Comparison of ENCODE assay signal across 13 cellular contexts in genomic region chr9:98455957-98456621, GRCh38.
A peak's percentile ranks its signal among the peaks of the same experiment; 100 is the strongest.
DNase-seq lines count a peak whose midpoint lies in the region; ATAC-seq, FAIRE-seq and TF ChIP-seq lines count a peak whose summit lies in the region.
"Had no signal": no experiment of that assay in that cellular context is flagged by ENCODE, and none has a peak within 500 bp of the region (broad histone marks: within the 10 kb centered on the region; RNA-seq: fewer than 3 reads in every experiment).

No MANE protein-coding gene starts in this region.

- H3K27ac Mint-ChIP-seq in MCF 10A (ENCODE audit: low read depth, unreplicated experiment) (no peak overlapping the region), Caco-2 (ENCODE audit: unreplicated experiment) (no peak overlapping the region)
- H3K27ac Mint-ChIP-seq: activated naive CD8-positive, alpha-beta T cell had no signal

- H3K9ac ChIP-seq in kidney (ENCODE audit: low read length in 2 of 2) = no peak overlapping the region

- POLR2A ChIA-PET in MCF 10A (lab: Yijun Ruan, JAX) (no interaction called here), Caco-2 (lab: Charles Lee) (no interaction called here)

- H3K9me3 Mint-ChIP-seq in MCF 10A (ENCODE audit: unreplicated experiment) = peaks cover 10% of the 10 kb centered on the region
- peaks cover 18% of the 10 kb centered on the region for H3K9me3 Mint-ChIP-seq in Caco-2 (ENCODE audit: unreplicated experiment)

- no peak overlapping the region for H3K27ac ChIP-seq in cardiac muscle cell
- H3K27ac ChIP-seq in kidney (ENCODE audit: low read depth in 2 of 2, low read length in 2 of 2) = no peak overlapping the region
- H3K27ac ChIP-seq: A549 had no signal

- H3K4me3 Mint-ChIP-seq in MCF 10A (ENCODE audit: unreplicated experiment) = no peak overlapping the region
- H3K4me3 Mint-ChIP-seq in Caco-2 (ENCODE audit: unreplicated experiment) = no peak overlapping the region
- H3K4me3 Mint-ChIP-seq: activated naive CD8-positive, alpha-beta T cell had no signal

- H3K36me3 ChIP-seq in cardiac muscle cell = no peaks in the 10 kb centered on the region
- H3K36me3 ChIP-seq in kidney (ENCODE audit: control insufficient read depth in 1 of 2, insufficient read depth in 2 of 2, low read length in 2 of 2) = no peaks in the 10 kb centered on the region
- H3K36me3 ChIP-seq in Caco-2 (ENCODE audit: control insufficient read depth, insufficient read depth, low read length) = no peaks in the 10 kb centered on the region

- H3K27me3 ChIP-seq in cardiac muscle cell = no peaks in the 10 kb centered on the region
- H3K27me3 ChIP-seq in Caco-2 (replicated peaks; ENCODE audit: control insufficient read depth, insufficient read depth, low read length) = no peaks in the 10 kb centered on the region

- intact Hi-C loops in left ventricle myocardium superior (cut with micrococcal nuclease) = no loop called here
- intact Hi-C loops in MCF 10A (cut with micrococcal nuclease) = no loop called here
- intact Hi-C loops in kidney (cut with DNase I) = no loop called here
- intact Hi-C loops in Caco-2 (cut with micrococcal nuclease; ENCODE audit: unreplicated experiment) = no loop called here

- H3K9me3 ChIP-seq in cardiac muscle cell (ENCODE audit: low read depth) (no peaks in the 10 kb centered on the region), kidney (ENCODE audit: control insufficient read depth in 1 of 2, low read length in 2 of 2) (peaks cover 2 to 5% of the 10 kb centered on the region in 2 donors), Caco-2 (peaks cover 9% of the 10 kb centered on the region)

- ATAC-seq in left ventricle myocardium superior = no peak
- no peak for ATAC-seq in activated CD4-positive, CD25-positive, alpha-beta regulatory T cell treated with anti-CD3 and anti-CD28 coated beads, Interleukin-2, amount 50 U/mL, for 24 hours
- ATAC-seq: A549 had no signal

- no peaks in the 10 kb centered on the region for H3K27me3 Mint-ChIP-seq in MCF 10A (ENCODE audit: insufficient read depth, unreplicated experiment)
- peaks cover 8% of the 10 kb centered on the region for H3K27me3 Mint-ChIP-seq in Caco-2 (ENCODE audit: insufficient read depth, unreplicated experiment)

- BruUV-seq in MCF 10A (replicated peaks; lab: Mats Ljungman, UMichigan) (no TSS peak), Caco-2 (replicated peaks; lab: Mats Ljungman, UMichigan) (no TSS peak)

- TF ChIP-seq CTCF in cardiac muscle cell (IDR thresholded peaks at IDR 0.05; ENCODE audit: low read depth, low read length) (no peak), MCF 10A (IDR thresholded peaks at IDR 0.05; ENCODE audit: unreplicated experiment) (no peak), kidney (IDR thresholded peaks at IDR 0.05; ENCODE audit: borderline replicate concordance, extremely low read depth, insufficient read depth) (no peak), Caco-2 (IDR thresholded peaks at IDR 0.05; ENCODE audit: insufficient read depth in 1 of 2, low read depth in 1 of 2, low read length in 1 of 2, severe bottlenecking in 1 of 2, unreplicated experiment in 1 of 2) (no peak)

- CTCF ChIA-PET in MCF 10A (lab: Yijun Ruan, JAX) = no interaction called here
- CTCF ChIA-PET in Caco-2 (lab: Charles Lee) = no interaction called here

- H3K4me1 Mint-ChIP-seq in MCF 10A (ENCODE audit: insufficient read depth, unreplicated experiment) = peaks cover 10% of the 10 kb centered on the region
- H3K4me1 Mint-ChIP-seq in Caco-2 (ENCODE audit: low read depth, unreplicated experiment) = no peaks in the 10 kb centered on the region

- H3K36me3 Mint-ChIP-seq in MCF 10A (ENCODE audit: insufficient read depth, unreplicated experiment) (no peaks in the 10 kb centered on the region), Caco-2 (ENCODE audit: insufficient read depth, unreplicated experiment) (no peaks in the 10 kb centered on the region)

- H3K4me3 ChIP-seq in cardiac muscle cell = no peak overlapping the region
- H3K4me3 ChIP-seq in kidney (ENCODE audit: low read length in 2 of 2) = no peak overlapping the region
- no peak overlapping the region for H3K4me3 ChIP-seq in Caco-2 (ENCODE audit: low read depth, low read length)
- H3K4me3 ChIP-seq: A549 had no signal

- FAIRE-seq in urothelium cell line (lab: Jason Lieb, UNC) = no peak
- FAIRE-seq in kidney (lab: Jason Lieb, UNC) = no peak
- FAIRE-seq: A549 had no signal

- DNase-seq in cardiac muscle cell (ENCODE audit: low read depth in 1 of 2, low spot score in 1 of 2) = peak; percentile 15 to 59
- DNase-seq in left ventricle myocardium superior = no peak
- peak; percentile 62 for DNase-seq in MCF 10A (ENCODE audit: unreplicated experiment)
- peak; percentile 50 for DNase-seq in hepatic stellate cell (ENCODE audit: low spot score)
- DNase-seq in urothelium cell line (ENCODE audit: low spot score) = peak; percentile 23
- no peak for DNase-seq in kidney
- DNase-seq in Caco-2 = no peak
- DNase-seq: effector CD4-positive, alpha-beta T cell; Kasumi-1; T-helper 2 cell had no signal

- no peaks in the 10 kb centered on the region for H3K4me1 ChIP-seq in cardiac muscle cell (ENCODE audit: low read depth)
- no peaks in the 10 kb centered on the region for H3K4me1 ChIP-seq in kidney (ENCODE audit: control insufficient read depth in 1 of 2, insufficient read depth in 1 of 2, low read depth in 1 of 2, low read length in 2 of 2)
- H3K4me1 ChIP-seq in Caco-2 = no peaks in the 10 kb centered on the region
- H3K4me1 ChIP-seq: A549 had no signal

Comparison
In these comparisons a context has a peak if more than half of its experiments do, and no peak if none do; other contexts are left out.
1. DNase-seq: peak in cardiac muscle cell (2 of 2), MCF 10A (single experiment), hepatic stellate cell (single experiment) and urothelium cell line (single experiment); none in left ventricle myocardium superior (single experiment), kidney (single experiment) and Caco-2 (0 of 2).